In the genomic region with DNA sequence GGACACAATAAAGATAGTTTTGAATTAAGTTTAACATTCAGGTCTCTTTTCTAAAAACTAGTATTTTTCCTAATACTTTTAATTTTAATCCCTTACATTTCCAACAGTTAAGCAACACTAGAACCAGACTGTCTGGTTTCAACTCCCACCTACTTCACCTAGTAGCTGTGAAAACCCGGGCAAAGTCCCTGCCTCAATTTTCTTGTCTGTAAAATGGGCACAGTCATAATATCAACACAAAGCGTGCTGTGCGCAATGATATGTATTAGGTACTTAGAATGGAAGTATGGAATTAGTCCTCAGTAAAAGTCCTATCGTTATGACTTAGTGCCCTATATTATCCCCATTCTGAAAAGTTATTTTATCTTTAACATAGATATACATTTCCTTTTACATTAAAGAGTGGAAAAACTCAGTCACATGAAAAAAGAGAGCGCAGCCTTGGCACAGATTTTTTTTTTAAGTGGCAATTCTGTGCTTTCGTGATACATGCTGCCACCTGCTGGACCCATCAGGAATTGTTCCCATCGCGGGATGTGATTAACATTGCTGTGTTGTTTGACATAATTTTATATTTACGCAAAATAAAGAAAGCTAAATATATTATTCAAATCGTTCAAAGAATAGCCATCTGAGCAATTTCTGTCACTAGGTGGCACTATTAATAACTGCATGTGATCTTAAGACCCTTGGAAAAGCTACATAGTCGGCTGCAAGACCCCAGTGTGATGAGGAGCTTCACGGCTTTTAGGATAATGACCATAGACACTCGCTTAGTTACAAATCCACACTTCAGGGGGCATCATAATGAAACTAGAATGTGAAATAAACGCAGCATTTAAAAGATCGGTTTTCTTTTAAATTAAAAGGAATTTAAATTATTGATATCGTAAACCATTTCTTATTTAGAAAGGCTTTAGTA, we compare ENCODE assay signal across 8 cellular contexts. TPM values are rescaled to one million over a fixed set of nuclear protein-coding genes. Genes with fewer than 3 reads are reported as not detected.
DNase-seq lines count a peak whose midpoint lies in the region; ATAC-seq, FAIRE-seq and TF ChIP-seq lines count a peak whose summit lies in the region.

No MANE protein-coding gene starts in this region.

- H3K36me3 Mint-ChIP-seq in naive thymus-derived CD4-positive, alpha-beta T cell, result no peaks in the 10 kb centered on the region
- H3K36me3 Mint-ChIP-seq in stimulated activated naive B cell treated with anti-CD40 and anti-IgM and Interleukin-4, amounts not matched to agents 10 μg/mL and 1 μg/mL and 100 μg/mL, for 72 hours, result no peaks in the 10 kb centered on the region

- dilution Hi-C loops in endothelial cell of umbilical vein (cut with MboI; ENCODE audit: extremely low pct_ligation_motif_present, low sequenced_read_pairs), result no loop called here

- no peaks in the 10 kb centered on the region for H3K9me3 ChIP-seq in endothelial cell of umbilical vein (replicated peaks; ENCODE audit: control insufficient read depth, insufficient read depth, low read length)
- H3K9me3 ChIP-seq in naive thymus-derived CD4-positive, alpha-beta T cell (ENCODE audit: control insufficient read depth in 2 of 3, low read length in 3 of 3), result no peaks in the 10 kb centered on the region

- no peak overlapping the region for H3K4me3 Mint-ChIP-seq in naive thymus-derived CD4-positive, alpha-beta T cell
- no peak overlapping the region for H3K4me3 Mint-ChIP-seq in stimulated activated naive B cell treated with anti-CD40 and anti-IgM and Interleukin-4, amounts not matched to agents 10 μg/mL and 1 μg/mL and 100 μg/mL, for 72 hours

- peaks cover 0 to 4% (median 0%) of the 10 kb centered on the region in 11 donors for H3K9me3 Mint-ChIP-seq in naive thymus-derived CD4-positive, alpha-beta T cell
- H3K9me3 Mint-ChIP-seq in stimulated activated naive B cell treated with anti-CD40 and anti-IgM and Interleukin-4, amounts not matched to agents 10 μg/mL and 1 μg/mL and 100 μg/mL, for 72 hours, result peaks cover 8 to 10% of the 10 kb centered on the region in 2 donors

- no peak overlapping the region for H3K4me3 ChIP-seq in endothelial cell of umbilical vein (replicated peaks in 1 of 3; ENCODE audit: insufficient read depth in 1 of 3, low read depth in 1 of 3, low read length in 3 of 3)
- no peak overlapping the region for H3K4me3 ChIP-seq in naive thymus-derived CD4-positive, alpha-beta T cell (ENCODE audit: low read length)

- POLR2A ChIA-PET in endothelial cell of umbilical vein (lab: Charles Lee), result no interaction called here
- POLR2A ChIA-PET in naive thymus-derived CD4-positive, alpha-beta T cell (lab: Charles Lee), result no interaction called here

- no peaks in the 10 kb centered on the region for H3K9me1 ChIP-seq in endothelial cell of umbilical vein (replicated peaks; ENCODE audit: control insufficient read depth, extremely low read depth, insufficient read depth, low read length)

- H3K4me1 ChIP-seq in endothelial cell of umbilical vein (ENCODE audit: control insufficient read depth, extremely low read depth, insufficient read depth, low read length), result no peaks in the 10 kb centered on the region
- no peaks in the 10 kb centered on the region for H3K4me1 ChIP-seq in naive thymus-derived CD4-positive, alpha-beta T cell (ENCODE audit: control insufficient read depth in 2 of 2, insufficient read depth in 2 of 2, low read length in 2 of 2)

- no TSS peak for BruUV-seq in endothelial cell of umbilical vein (replicated peaks; lab: Mats Ljungman, UMichigan)

- no peaks in the 10 kb centered on the region for H4K20me1 ChIP-seq in endothelial cell of umbilical vein (replicated peaks; ENCODE audit: control insufficient read depth, extremely low read depth, insufficient read depth, low read length)

- ATAC-seq in HG02885 (IDR thresholded peaks at IDR 0.05; ENCODE audit: poor library complexity, unreplicated experiment) (peak; percentile 75), GM19023 (IDR thresholded peaks at IDR 0.05; ENCODE audit: unreplicated experiment) (no peak)
- ATAC-seq in naive thymus-derived CD4-positive, alpha-beta T cell, result peak; percentile 65
- ATAC-seq in stimulated activated naive B cell treated with anti-CD40 and anti-IgM and Interleukin-4, amounts not matched to agents 10 μg/mL and 1 μg/mL and 100 μg/mL, for 72 hours (replicated peaks), result peak in 1 of 2 donors; percentile 33

- no peak overlapping the region for H3K27ac ChIP-seq in endothelial cell of umbilical vein (ENCODE audit: insufficient read depth, low read depth, low read length)
- H3K27ac ChIP-seq in naive thymus-derived CD4-positive, alpha-beta T cell (ENCODE audit: low read depth, low read length), result no peak overlapping the region

- DNase-seq in GM10266 (ENCODE audit: extremely low spot score) (peak; percentile 22), NCI-H510A (lab: John Stamatoyannopoulos, UW) (peak; percentile 5), endothelial cell of umbilical vein (ENCODE audit: low read depth, low spot score) (peak; percentile 60)
- peak; percentile 78 for DNase-seq in activated CD8-positive, alpha-beta memory T cell treated with anti-CD3 and anti-CD28 coated beads for 24 hours
- DNase-seq in naive thymus-derived CD4-positive, alpha-beta T cell, result peak; percentile 10 to 60 (median 47)
- peak; percentile 18 for DNase-seq in stimulated activated naive B cell treated with anti-CD40 and anti-IgM and Interleukin-4, amounts not matched to agents 10 μg/mL and 1 μg/mL and 100 μg/mL, for 72 hours

- peak; percentile 76 for FAIRE-seq in endothelial cell of umbilical vein (lab: Jason Lieb, UNC)

- no peak overlapping the region for H3K27ac Mint-ChIP-seq in naive thymus-derived CD4-positive, alpha-beta T cell
- H3K27ac Mint-ChIP-seq in stimulated activated naive B cell treated with anti-CD40 and anti-IgM and Interleukin-4, amounts not matched to agents 10 μg/mL and 1 μg/mL and 100 μg/mL, for 72 hours, result no peak overlapping the region

- no peak overlapping the region for H2AFZ ChIP-seq in endothelial cell of umbilical vein (ENCODE audit: low read depth, low read length)

- no peaks in the 10 kb centered on the region for H3K79me2 ChIP-seq in endothelial cell of umbilical vein (ENCODE audit: control insufficient read depth, insufficient read depth, low read length)

- H3K36me3 ChIP-seq in endothelial cell of umbilical vein (ENCODE audit: control insufficient read depth in 2 of 2, extremely low read depth in 1 of 2, insufficient read depth in 2 of 2, low read length in 2 of 2), result no peaks in the 10 kb centered on the region
- no peaks in the 10 kb centered on the region for H3K36me3 ChIP-seq in naive thymus-derived CD4-positive, alpha-beta T cell (ENCODE audit: control insufficient read depth in 2 of 3, insufficient read depth in 3 of 3, low read length in 3 of 3)

- H3K9ac ChIP-seq in endothelial cell of umbilical vein (replicated peaks; ENCODE audit: extremely low read depth, insufficient read depth, low read length), result no peak overlapping the region

- intact Hi-C loops in endothelial cell of umbilical vein (cut with micrococcal nuclease), result loop anchor here (1.0 to 10.0 kb wide), 6 partner anchors 288 to 1011 kb away; a partner anchor contains a TSS
- intact Hi-C loops in naive thymus-derived CD4-positive, alpha-beta T cell (cut with micrococcal nuclease), result loop anchor here (1.0 to 2.0 kb wide), 3 partner anchors 943 to 950 kb away; no protein-coding TSS in a partner anchor

- H3K4me2 ChIP-seq in endothelial cell of umbilical vein (ENCODE audit: insufficient read depth, low read length), result no peak overlapping the region

- TF ChIP-seq POLR2A in endothelial cell of umbilical vein (IDR thresholded peaks at IDR 0.05; ENCODE audit: low read depth, low read length), result no peak

- H3K4me1 Mint-ChIP-seq in naive thymus-derived CD4-positive, alpha-beta T cell, result no peaks in the 10 kb centered on the region
- no peaks in the 10 kb centered on the region for H3K4me1 Mint-ChIP-seq in stimulated activated naive B cell treated with anti-CD40 and anti-IgM and Interleukin-4, amounts not matched to agents 10 μg/mL and 1 μg/mL and 100 μg/mL, for 72 hours

- CTCF ChIA-PET in endothelial cell of umbilical vein (lab: Charles Lee), result interaction anchor here (0.6 to 3.1 kb wide), 42 partner anchors 8 to 1236 kb away, joined by 3 to 48 read pairs (median 4); no protein-coding TSS in a partner anchor
- CTCF ChIA-PET in naive thymus-derived CD4-positive, alpha-beta T cell (lab: Charles Lee), result interaction anchor here (0.6 to 1.6 kb wide), 9 partner anchors 9 to 1861 kb away, joined by 3 to 7 read pairs (median 3); no protein-coding TSS in a partner anchor

- H3K27me3 ChIP-seq in endothelial cell of umbilical vein (ENCODE audit: control insufficient read depth in 2 of 2, insufficient read depth in 2 of 2, low read length in 2 of 2), result no peaks in the 10 kb centered on the region
- H3K27me3 ChIP-seq in naive thymus-derived CD4-positive, alpha-beta T cell (ENCODE audit: control insufficient read depth in 2 of 2, insufficient read depth in 2 of 2, low read length in 2 of 2), result no peaks in the 10 kb centered on the region

- TF ChIP-seq CTCF in GM10266 (IDR thresholded peaks at IDR 0.05; ENCODE audit: control insufficient read depth, insufficient read depth, low read depth, missing control alignments), result peak; percentile 78
- TF ChIP-seq CTCF in endothelial cell of umbilical vein (IDR thresholded peaks at IDR 0.05; ENCODE audit: extremely low read depth in 1 of 2, insufficient read depth in 1 of 2, low read depth in 1 of 2, low read length in 2 of 2), result peak; percentile 72 to 79

- H3K27me3 Mint-ChIP-seq in naive thymus-derived CD4-positive, alpha-beta T cell, result peaks cover 0 to 25% (median 16%) of the 10 kb centered on the region in 5 donors
- H3K27me3 Mint-ChIP-seq in stimulated activated naive B cell treated with anti-CD40 and anti-IgM and Interleukin-4, amounts not matched to agents 10 μg/mL and 1 μg/mL and 100 μg/mL, for 72 hours, result peaks cover 15 to 19% of the 10 kb centered on the region in 2 donors

TF ChIP-seq in endothelial cell of umbilical vein, 7 proteins besides CTCF, POLR2A, EP300 and RAD21 (continues in another document):
- no peak for TF ChIP-seq EZH2 (IDR thresholded peaks at IDR 0.05; ENCODE audit: borderline replicate concordance, low read depth, low read length, severe bottlenecking)
- TF ChIP-seq GATA2 (IDR thresholded peaks at IDR 0.05; ENCODE audit: insufficient read depth, insufficient read length, low read depth, low read length), result no peak
- no peak for TF ChIP-seq JUN (IDR thresholded peaks at IDR 0.05; ENCODE audit: borderline replicate concordance, insufficient read depth, insufficient read length, low read depth)

RNA-seq across cellular contexts. Expression of a gene that starts 59.9 kb away (rescaled TPM):
- 9.2 and 10.9 TPM in 2 replicates for total RNA-seq in endothelial cell of umbilical vein
- 2.4 and 3.0 TPM in 2 replicates for polyA plus RNA-seq in endothelial cell of umbilical vein
- polyA plus RNA-seq in endothelial cell of umbilical vein (2011; cell fraction: cytosol; rRNA removed), result 4.5 and 4.6 TPM in 2 replicates
- polyA plus RNA-seq in endothelial cell of umbilical vein (2011; cell fraction: nucleus; rRNA removed), result 7.4 and 10.1 TPM in 2 replicates
- polyA plus RNA-seq in endothelial cell of umbilical vein (2012), result 9.6 and 12.9 TPM in 2 replicates
- polyA minus RNA-seq in endothelial cell of umbilical vein, result 5.2 and 5.8 TPM in 2 replicates
- polyA minus RNA-seq in endothelial cell of umbilical vein (2011; cell fraction: cytosol; rRNA and poly(A)+ RNA removed), result 3.8 TPM
- 2.9 and 5.7 TPM in 2 replicates for polyA minus RNA-seq in endothelial cell of umbilical vein (2011; cell fraction: nucleus; rRNA and poly(A)+ RNA removed)
- total RNA-seq in naive thymus-derived CD4-positive, alpha-beta T cell, result 10 to 100 TPM in 2 of 5 experiments, 1 to 10 TPM in 3; 2.7 to 10.4 (median 9.1) TPM
- 10 to 100 TPM in 1 of 2 donors, 1 to 10 TPM in 1; 6.1 to 10.1 TPM for polyA plus RNA-seq in naive thymus-derived CD4-positive, alpha-beta T cell

Comparison
In these comparisons a context has a peak if more than half of its experiments do, and no peak if none do; other contexts are left out.
1. DNase-seq: peak in every context shown above with its lines; median percentile 78 in activated CD8-positive, alpha-beta memory T cell treated with anti-CD3 and anti-CD28 coated beads for 24 hours; 60 in endothelial cell of umbilical vein; 47 in naive thymus-derived CD4-positive, alpha-beta T cell; 22 in GM10266; 18 in stimulated activated naive B cell treated with anti-CD40 and anti-IgM and Interleukin-4, amounts not matched to agents 10 μg/mL and 1 μg/mL and 100 μg/mL, for 72 hours; 5 in NCI-H510A.